Comparison of ENCODE assay signal across 11 cellular contexts in genomic region chr3:152204218-152204617, GRCh38.
DNase-seq lines count a peak whose midpoint lies in the region; ATAC-seq and TF ChIP-seq lines count a peak whose summit lies in the region.
"Had no signal": no experiment of that assay in that cellular context is flagged by ENCODE, and none has a peak within 500 bp of the region (broad histone marks: within the 10 kb centered on the region; RNA-seq: fewer than 3 reads in every experiment).

No MANE protein-coding gene starts in this region.

- H3K4me1 Mint-ChIP-seq in activated T-helper 17 cell treated with anti-CD3 and anti-CD28 coated beads, Interleukin-2, amount 50 U/mL, for 72 hours = peaks cover 29% of the 10 kb centered on the region

- H3K27me3 ChIP-seq in heart left ventricle (no peaks in the 10 kb centered on the region), mucosa of rectum (ENCODE audit: control insufficient read depth in 2 of 2, insufficient read depth in 2 of 2, low read length in 2 of 2) (no peaks in the 10 kb centered on the region), uterus (no peaks in the 10 kb centered on the region)

- no peak for DNase-seq in heart left ventricle
- no peak for DNase-seq in cardiac septum (ENCODE audit: low spot score)
- DNase-seq in uterus = no peak
- DNase-seq in cerebellar nuclear complex (lab: John Stamatoyannopoulos, UW) = no peak
- no peak for DNase-seq in cerebellar cortex (ENCODE audit: low spot score)
- no peak for DNase-seq in EL
- DNase-seq: H7, NCI-H2171, T-helper 9 cell had no signal

- no peaks in the 10 kb centered on the region for H3K9me3 Mint-ChIP-seq in activated T-helper 17 cell treated with anti-CD3 and anti-CD28 coated beads, Interleukin-2, amount 50 U/mL, for 72 hours

- peak overlapping the region; percentile 82 for H3K4me3 Mint-ChIP-seq in activated T-helper 17 cell treated with anti-CD3 and anti-CD28 coated beads, Interleukin-2, amount 50 U/mL, for 72 hours

- peak overlapping the region in 6 of 12 donors; percentile 8 to 55 (median 28) for H3K4me3 ChIP-seq in heart left ventricle
- peak overlapping the region; percentile 33 to 58 for H3K4me3 ChIP-seq in mucosa of rectum (ENCODE audit: low read length in 2 of 2)
- H3K4me3 ChIP-seq in uterus = peak overlapping the region; percentile 18 to 24

- no peaks in the 10 kb centered on the region for H3K36me3 Mint-ChIP-seq in activated T-helper 17 cell treated with anti-CD3 and anti-CD28 coated beads, Interleukin-2, amount 50 U/mL, for 72 hours (ENCODE audit: low read depth)

- H3K4me1 ChIP-seq in heart left ventricle = peaks cover 0 to 64% (median 18%) of the 10 kb centered on the region in 12 donors
- peaks cover 0 to 13% of the 10 kb centered on the region in 2 donors for H3K4me1 ChIP-seq in mucosa of rectum (ENCODE audit: control insufficient read depth in 2 of 2, insufficient read depth in 2 of 2, low read length in 2 of 2)
- H3K4me1 ChIP-seq in uterus = peaks cover 0 to 10% of the 10 kb centered on the region in 2 donors

- no peaks in the 10 kb centered on the region for H3K27me3 Mint-ChIP-seq in activated T-helper 17 cell treated with anti-CD3 and anti-CD28 coated beads, Interleukin-2, amount 50 U/mL, for 72 hours

- peak overlapping the region in 7 of 12 donors; percentile 47 to 89 (median 63) for H3K27ac ChIP-seq in heart left ventricle
- H3K27ac ChIP-seq in mucosa of rectum (ENCODE audit: low read depth in 2 of 2, low read length in 2 of 2) = peak overlapping the region; percentile 48
- peak overlapping the region; percentile 83 to 94 for H3K27ac ChIP-seq in uterus

- TF ChIP-seq CTCF in heart left ventricle (IDR thresholded peaks at IDR 0.05) (no peak), uterus (IDR thresholded peaks at IDR 0.05) (no peak)

- no peaks in the 10 kb centered on the region for H3K9me3 ChIP-seq in heart left ventricle
- no peaks in the 10 kb centered on the region for H3K9me3 ChIP-seq in mucosa of rectum (ENCODE audit: control insufficient read depth in 2 of 2, low read length in 2 of 2)
- H3K9me3 ChIP-seq in uterus = no peaks in the 10 kb centered on the region

- H3K27ac Mint-ChIP-seq in activated T-helper 17 cell treated with anti-CD3 and anti-CD28 coated beads, Interleukin-2, amount 50 U/mL, for 72 hours = peak overlapping the region; percentile 82

- intact Hi-C loops in heart left ventricle (cut with DNase I) (loop anchor here in 4 of 10 donors (5.0 to 10.0 kb wide), 2 partner anchors 61 to 63 kb away; partner anchors contain the start of gene MBNL1 (in 4 of the 4)), cardiac septum (cut with DNase I) (loop anchor here (10.0 kb wide), 1 partner anchor 631 kb away; the partner anchor contains the start of gene P2RY1), uterus (cut with DNase I; ENCODE audit: low total_unique reads) (loop anchor here (10.0 kb wide), 1 partner anchor 61 kb away; the partner anchor contains the start of gene MBNL1)

- H3K9ac ChIP-seq in mucosa of rectum (ENCODE audit: low read depth in 1 of 2, low read length in 2 of 2) = peak overlapping the region; percentile 24 to 52

- ATAC-seq in heart left ventricle = no peak
- peak; percentile 57 for ATAC-seq in activated T-helper 17 cell treated with anti-CD3 and anti-CD28 coated beads, Interleukin-2, amount 50 U/mL, for 72 hours (replicated peaks)

- H3K36me3 ChIP-seq in heart left ventricle (no peaks in the 10 kb centered on the region), mucosa of rectum (ENCODE audit: control insufficient read depth in 2 of 2, insufficient read depth in 2 of 2, low read length in 2 of 2) (no peaks in the 10 kb centered on the region), uterus (no peaks in the 10 kb centered on the region)

- 74 to 88% (median 82%) methylated on average over 2 of the region's 2 CpGs for WGBS in heart left ventricle, 4 donors

- TF ChIP-seq POLR2A in heart left ventricle (IDR thresholded peaks at IDR 0.05) (no peak), uterus (IDR thresholded peaks at IDR 0.05) (no peak)
